In the genomic region with DNA sequence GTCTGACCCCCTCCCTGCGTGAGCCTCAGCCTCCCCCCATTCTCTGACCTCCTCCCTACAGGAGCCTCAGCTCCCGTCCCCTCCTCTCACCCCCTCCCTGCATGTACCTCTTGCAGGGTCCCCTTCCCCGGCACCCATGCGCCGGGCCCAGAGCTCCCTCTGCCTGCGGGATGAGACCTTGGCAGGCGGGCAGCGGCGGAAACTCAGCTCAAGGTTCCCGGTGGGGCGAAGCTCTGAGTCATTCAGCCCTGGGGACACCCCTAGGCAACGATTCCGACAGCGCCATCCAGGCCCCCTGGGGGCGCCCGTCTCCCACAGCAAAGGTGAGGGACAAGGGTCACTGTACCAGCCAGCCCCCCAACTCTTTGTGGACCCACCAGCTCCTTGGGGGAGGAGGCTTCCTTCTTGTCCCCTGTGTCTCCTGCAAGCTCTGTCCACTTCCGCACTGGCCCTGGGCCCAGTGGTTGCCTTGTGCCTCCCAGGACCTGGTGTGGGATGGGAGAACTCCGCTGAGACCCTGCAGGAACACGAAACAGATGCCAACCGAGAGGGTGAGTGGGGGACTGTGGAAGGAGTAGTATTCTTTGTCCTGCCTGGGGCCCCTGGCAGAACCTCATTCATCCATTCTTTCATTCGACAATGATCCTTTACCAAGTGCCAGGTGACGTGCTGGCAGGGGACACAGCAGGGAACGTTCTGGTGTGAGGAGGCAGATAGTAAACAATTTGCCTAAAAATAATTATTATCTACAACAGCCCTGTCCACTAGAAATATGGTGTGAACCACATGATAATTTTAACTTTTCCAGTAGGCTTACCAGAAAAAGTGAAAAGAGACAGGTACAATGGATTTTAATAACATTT, we compare ENCODE assay signal across 7 cellular contexts. TPM values are rescaled to one million over a fixed set of nuclear protein-coding genes. Genes with fewer than 3 reads are reported as not detected.
A peak's percentile ranks its signal among the peaks of the same experiment; 100 is the strongest.
DNase-seq lines count a peak whose midpoint lies in the region; ATAC-seq and TF ChIP-seq lines count a peak whose summit lies in the region.

No MANE protein-coding gene starts in this region.

- H3K27ac ChIP-seq in liver (ENCODE audit: low read depth in 1 of 2, low read length in 2 of 2) = peak overlapping the region; percentile 9 to 54

- H3K4me3 Mint-ChIP-seq in stimulated activated naive CD8-positive, alpha-beta T cell treated with anti-CD3 and anti-CD28 coated beads, Interleukin-15, amount 100 ng/mL, for 72 hours = no peak overlapping the region

- peak overlapping the region in 1 of 3 donors; percentile 35 for H3K4me3 ChIP-seq in liver (ENCODE audit: low read depth in 1 of 3, low read length in 3 of 3)

- no peak overlapping the region for H3K27ac Mint-ChIP-seq in stimulated activated naive CD8-positive, alpha-beta T cell treated with anti-CD3 and anti-CD28 coated beads, Interleukin-15, amount 100 ng/mL, for 72 hours

- no peaks in the 10 kb centered on the region for H3K36me3 ChIP-seq in liver (ENCODE audit: control insufficient read depth in 4 of 4, insufficient read depth in 3 of 4, low read depth in 1 of 4, low read length in 3 of 4)

- H3K4me1 Mint-ChIP-seq in stimulated activated naive CD8-positive, alpha-beta T cell treated with anti-CD3 and anti-CD28 coated beads, Interleukin-15, amount 100 ng/mL, for 72 hours = peaks cover 51% of the 10 kb centered on the region

- H3K27me3 ChIP-seq in liver (ENCODE audit: control insufficient read depth in 4 of 4, insufficient read depth in 4 of 4, low read length in 3 of 4) = no peaks in the 10 kb centered on the region

- ATAC-seq in stimulated activated naive CD8-positive, alpha-beta T cell treated with anti-CD3 and anti-CD28 coated beads, Interleukin-15, amount 100 ng/mL, for 72 hours = peak; percentile 53

- no peaks in the 10 kb centered on the region for H3K27me3 Mint-ChIP-seq in stimulated activated naive CD8-positive, alpha-beta T cell treated with anti-CD3 and anti-CD28 coated beads, Interleukin-15, amount 100 ng/mL, for 72 hours

- peaks cover 9 to 38% (median 23%) of the 10 kb centered on the region in 4 donors for H3K4me1 ChIP-seq in liver (ENCODE audit: control insufficient read depth in 4 of 4, insufficient read depth in 4 of 4, low read length in 3 of 4)

- no peaks in the 10 kb centered on the region for H3K9me3 ChIP-seq in liver (ENCODE audit: control insufficient read depth in 4 of 4, low read length in 3 of 4)

- H3K9ac ChIP-seq in liver (ENCODE audit: low read depth in 1 of 2, low read length in 2 of 2) = peak overlapping the region in 1 of 2 donors; percentile 11

- 19% methylated on average over 23 of the region's 23 CpGs for WGBS in liver

- TF ChIP-seq CTCF in liver (IDR thresholded peaks at IDR 0.05; ENCODE audit: low read depth, low read length, missing input control) = peak; percentile 59

- H3K9me3 Mint-ChIP-seq in stimulated activated naive CD8-positive, alpha-beta T cell treated with anti-CD3 and anti-CD28 coated beads, Interleukin-15, amount 100 ng/mL, for 72 hours = no peaks in the 10 kb centered on the region

- peak; percentile 85 to 86 for TF ChIP-seq RAD21 in liver (IDR thresholded peaks at IDR 0.05)

- DNase-seq in GF-D8 (lab: John Stamatoyannopoulos, UW) = peak; percentile 49
- peak; percentile 89 to 91 for DNase-seq in Kasumi-1 (lab: John Stamatoyannopoulos, UW)
- DNase-seq in SK-N-DZ (ENCODE audit: low spot score) = peak; percentile 74
- peak; percentile 89 for DNase-seq in dermis blood vessel endothelial cell
- peak; percentile 51 to 70 for DNase-seq in stimulated activated naive CD8-positive, alpha-beta T cell treated with anti-CD3 and anti-CD28 coated beads, Interleukin-15, amount 100 ng/mL, for 72 hours
- no peak for DNase-seq in effector CD4-positive, alpha-beta T cell

TF ChIP-seq in liver, 16 proteins besides CTCF, POLR2A, EP300 and RAD21:
- TF ChIP-seq FOXA1 (IDR thresholded peaks at IDR 0.05) = no peak
- TF ChIP-seq GABPA (IDR thresholded peaks at IDR 0.05 in 1 of 2, conservative IDR thresholded peaks at IDR 0.05 in 1 of 2) = peak in 1 of 2 donors; percentile 41
- TF ChIP-seq HNF4A (conservative IDR thresholded peaks at IDR 0.05) = peak in 1 of 2 donors; percentile 12
- no peak for TF ChIP-seq SP1 (IDR thresholded peaks at IDR 0.05)
- peak; percentile 42 for TF ChIP-seq NR2F2 (IDR thresholded peaks at IDR 0.05)
- peak in 1 of 2 donors; percentile 11 for TF ChIP-seq RXRA (IDR thresholded peaks at IDR 0.05)
- TF ChIP-seq EGR1 (IDR thresholded peaks at IDR 0.05; ENCODE audit: low read depth in 2 of 2) = no peak
- TF ChIP-seq YY1 (IDR thresholded peaks at IDR 0.05) = no peak
- no peak for TF ChIP-seq TAF1 (conservative IDR thresholded peaks at IDR 0.05)
- peak in 1 of 2 donors; percentile 81 for TF ChIP-seq JUND (IDR thresholded peaks at IDR 0.05)
- peak; percentile 77 for TF ChIP-seq ATF3 (IDR thresholded peaks at IDR 0.05)

RNA-seq across cellular contexts. Expression of gene RPS6KA4, which starts 3.7 kb away (rescaled TPM):
- polyA plus RNA-seq in SK-N-DZ (2014; cell fraction: cytosol; rRNA removed) = 10.3 and 11.4 TPM in 2 replicates
- 15.5 and 24.3 TPM in 2 replicates for polyA plus RNA-seq in SK-N-DZ (2014; cell fraction: nucleus; rRNA removed)
- total RNA-seq in dermis blood vessel endothelial cell = 35.9 and 46.6 TPM in 2 replicates
- 10 to 100 TPM; 10.8 to 13.5 TPM for total RNA-seq in liver
- polyA plus RNA-seq in liver = 1 to 10 TPM; 2.0 to 9.1 TPM

RNA-seq across cellular contexts. Expression of gene CCDC88B, which starts 15.3 kb away (rescaled TPM):
- polyA plus RNA-seq in SK-N-DZ (2014; cell fraction: cytosol; rRNA removed) = 1.0 and 2.9 TPM in 2 replicates
- polyA plus RNA-seq in SK-N-DZ (2014; cell fraction: nucleus; rRNA removed) = 4.5 and 5.0 TPM in 2 replicates
- total RNA-seq in dermis blood vessel endothelial cell (0.56 and 1.2 TPM in 2 replicates), liver (1 to 10 TPM; 4.4 to 4.9 TPM)
- polyA plus RNA-seq in liver = 1 to 10 TPM; 3.5 to 3.6 TPM

RNA-seq across cellular contexts. Expression of gene PRDX5, which starts 37.4 kb away (rescaled TPM):
- 281 and 367 TPM in 2 replicates for polyA plus RNA-seq in SK-N-DZ (2014; cell fraction: cytosol; rRNA removed)
- polyA plus RNA-seq in SK-N-DZ (2014; cell fraction: nucleus; rRNA removed) = 167 and 242 TPM in 2 replicates
- 129 and 245 TPM in 2 replicates for total RNA-seq in dermis blood vessel endothelial cell
- total RNA-seq in liver = 10 to 100 TPM; 66.8 to 93.4 TPM
- 100 to 1,000 TPM; 176 to 201 TPM for polyA plus RNA-seq in liver

RNA-seq across cellular contexts. Expression of gene TRMT112, which starts 38.0 kb away (rescaled TPM):
- 648 and 693 TPM in 2 replicates for polyA plus RNA-seq in SK-N-DZ (2014; cell fraction: cytosol; rRNA removed)
- polyA plus RNA-seq in SK-N-DZ (2014; cell fraction: nucleus; rRNA removed) = 332 and 431 TPM in 2 replicates
- 202 and 290 TPM in 2 replicates for total RNA-seq in dermis blood vessel endothelial cell
- 100 to 1,000 TPM in 1 of 2 donors, 10 to 100 TPM in 1; 52.5 to 137 TPM for total RNA-seq in liver
- polyA plus RNA-seq in liver = 100 to 1,000 TPM; 130 to 132 TPM

RNA-seq across cellular contexts. Expression of gene ESRRA, which starts 50.0 kb away (rescaled TPM):
- 23.4 and 50.2 TPM in 2 replicates for polyA plus RNA-seq in SK-N-DZ (2014; cell fraction: cytosol; rRNA removed)
- polyA plus RNA-seq in SK-N-DZ (2014; cell fraction: nucleus; rRNA removed) = 37.5 and 48.3 TPM in 2 replicates
- 60.3 and 76.7 TPM in 2 replicates for total RNA-seq in dermis blood vessel endothelial cell
- total RNA-seq in liver = 10 to 100 TPM; 19.8 to 64.8 TPM
- 10 to 100 TPM; 13.9 to 55.3 TPM for polyA plus RNA-seq in liver
